In genomic region chr7:154353385-154353784, GRCh38 we compare ENCODE assay signal across 23 cellular contexts.
"Had no signal": no experiment of that assay in that cellular context is flagged by ENCODE, and none has a peak within 500 bp of the region (broad histone marks: within the 10 kb centered on the region; RNA-seq: fewer than 3 reads in every experiment).

No MANE protein-coding gene starts in this region.

- H3K27me3 ChIP-seq: sigmoid colon, testis, vagina had no signal

- H3K27ac ChIP-seq: lower lobe of right lung, sigmoid colon, testis, vagina had no signal

- H3K4me1 ChIP-seq: lower lobe of right lung, sigmoid colon, testis, vagina had no signal

- H3K4me2 ChIP-seq: smooth muscle cell had no signal

- ATAC-seq: activated T-cell treated with anti-CD3 and anti-CD28 coated beads, Interleukin-2, amount 50 U/mL, for 4 hours; left lobe of liver; lower lobe of right lung; mucosa of descending colon; stimulated activated naive B cell treated with anti-CD40 and anti-IgM and Interleukin-4, amounts not matched to agents 10 μg/mL and 1 μg/mL and 100 μg/mL, for 72 hours; WTC11 had no signal

- H3K9me3 ChIP-seq: lower lobe of right lung, mucosa of descending colon, sigmoid colon, testis, vagina had no signal

- H3K36me3 ChIP-seq: lower lobe of right lung, sigmoid colon, vagina had no signal

- H3K4me3 ChIP-seq: lower lobe of right lung, mucosa of descending colon, sigmoid colon, smooth muscle cell, testis, vagina had no signal

- DNase-seq: activated CD4-positive, alpha-beta T cell treated with anti-CD3 and anti-CD28 coated beads, Interleukin-2, amount 50 U/mL, for 4 hours; activated CD8-positive, alpha-beta memory T cell treated with anti-CD3 and anti-CD28 coated beads for 24 hours; activated CD8-positive, alpha-beta memory T cell treated with anti-CD3 and anti-CD28 coated beads, Interleukin-2, amount 50 U/mL, for 4 hours; activated naive CD4-positive, alpha-beta T cell; activated naive CD8-positive, alpha-beta T cell treated with anti-CD3 and anti-CD28 coated beads for 36 hours; activated T-cell treated with anti-CD3 and anti-CD28 coated beads, Interleukin-2, amount 50 U/mL, for 4 hours; effector CD4-positive, alpha-beta T cell; erythroblast; foreskin melanocyte; kidney; lower lobe of right lung; mesendoderm; mucosa of descending colon; nephron progenitor cell; sigmoid colon; stimulated activated CD4-positive, alpha-beta T cell treated with anti-CD3 and anti-CD28 coated beads, Interleukin-15, amount 100 ng/mL, for 24 hours; stimulated activated naive B cell treated with anti-CD40 and anti-IgM and Interleukin-4, amounts not matched to agents 10 μg/mL and 1 μg/mL and 100 μg/mL, for 72 hours; testis; trophoblast cell had no signal
